Comparison of ENCODE assay signal across 8 cellular contexts in genomic region chr11:4607782-4608666, GRCh38.
A peak's percentile ranks its signal among the peaks of the same experiment; 100 is the strongest.
DNase-seq lines count a peak whose midpoint lies in the region; ATAC-seq and TF ChIP-seq lines count a peak whose summit lies in the region.

Gene TRIM68 (minus strand): TSS chr11:4608231. CDS start chr11:4605504, 2,727 bp downstream.

- ATAC-seq in GM19043 (IDR thresholded peaks at IDR 0.05; ENCODE audit: low read depth, unreplicated experiment), result peak; percentile 99
- ATAC-seq in HG03378 (IDR thresholded peaks at IDR 0.05; ENCODE audit: unreplicated experiment), result peak; percentile 96

- DNase-seq in AG10803 (ENCODE audit: low read depth) (peak; percentile 96), NCI-H526 (lab: John Stamatoyannopoulos, UW) (peak; percentile 91 to 99), dedifferentiated amniotic fluid mesenchymal stem cell (ENCODE audit: extremely low spot score) (peak; percentile 96), left kidney (ENCODE audit: low read depth, low spot score) (peak; percentile 98)
- peak; percentile 92 for DNase-seq in activated CD4-positive, alpha-beta T cell treated with anti-CD3 and anti-CD28 coated beads, Interleukin-2, amount 50 U/mL, for 1 hour
- peak; percentile 87 to 89 for DNase-seq in stimulated activated CD4-positive, alpha-beta T cell treated with anti-CD3 and anti-CD28 coated beads, Interleukin-2, amount 100 ng/mL, for 48 hours

- peak within 1 kb of the TSS; percentile 82 for H3K4me3 ChIP-seq in AG10803 (ENCODE audit: low read length)

- no peak for TF ChIP-seq CTCF in AG10803 (conservative IDR thresholded peaks at IDR 0.05; ENCODE audit: low read length)

Comparison
In these comparisons a context has a peak if more than half of its experiments do, and no peak if none do; other contexts are left out.
1. Peak in every context shown above with its lines: DNase-seq, ATAC-seq and H3K4me3 ChIP-seq.